8 cellular contexts compared by ENCODE assay signal in the genomic region with DNA sequence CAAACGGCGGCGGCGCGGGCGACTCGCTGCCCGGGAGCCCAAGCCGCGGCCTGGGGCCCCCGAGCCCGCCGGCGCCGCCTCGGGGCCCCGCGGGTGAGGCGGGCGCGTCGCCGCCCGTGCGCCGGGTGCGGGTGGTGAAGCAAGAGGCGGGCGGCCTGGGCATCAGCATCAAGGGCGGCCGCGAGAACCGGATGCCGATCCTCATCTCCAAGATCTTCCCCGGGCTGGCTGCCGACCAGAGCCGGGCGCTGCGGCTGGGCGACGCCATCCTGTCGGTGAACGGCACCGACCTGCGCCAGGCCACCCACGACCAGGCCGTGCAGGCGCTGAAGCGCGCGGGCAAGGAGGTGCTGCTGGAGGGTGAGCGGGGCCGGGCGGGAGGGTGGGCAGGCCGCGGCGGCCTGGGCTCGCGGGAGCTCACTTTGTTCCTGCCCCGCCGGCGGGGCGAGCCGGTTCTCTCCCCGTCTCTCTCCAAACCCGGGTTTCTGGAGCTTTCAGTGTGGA.
DNase-seq lines count a peak whose midpoint lies in the region; ATAC-seq lines count a peak whose summit lies in the region.

No MANE protein-coding gene starts in this region.

- ATAC-seq in GM18519 (IDR thresholded peaks at IDR 0.05; ENCODE audit: low FRiP score, unreplicated experiment) (peak; percentile 31), HG03066 (IDR thresholded peaks at IDR 0.05; ENCODE audit: low read depth, unreplicated experiment) (peak; percentile 12)

- peak overlapping the region; percentile 46; the same call in 1 of the 2 replicates for H3K27ac ChIP-seq in ACC112 (ENCODE audit: low read depth, low read length)

- H3K4me3 ChIP-seq in ACC112 (ENCODE audit: low read depth, low read length), result peak overlapping the region; percentile 89
- H3K4me3 ChIP-seq in iPS-11a (ENCODE audit: low read depth, low read length), result peak overlapping the region; percentile 57
- peak overlapping the region; percentile 78 for H3K4me3 ChIP-seq in skeletal muscle cell (ENCODE audit: low read depth, low read length)

- peak overlapping the region; percentile 50 for H2AFZ ChIP-seq in ACC112 (ENCODE audit: low read length, unreplicated experiment)

- H3K27me3 ChIP-seq in ACC112 (ENCODE audit: insufficient read depth, low read length), result no peaks in the 10 kb centered on the region

- DNase-seq in T-helper 1 cell (peak; percentile 15 to 58 (median 25)), astrocyte of the hippocampus (ENCODE audit: low read depth, low spot score) (peak; percentile 74), skeletal muscle cell (ENCODE audit: low read depth) (no peak), Kasumi-1 (lab: John Stamatoyannopoulos, UW) (no peak)

- H3K36me3 ChIP-seq in ACC112 (ENCODE audit: insufficient read depth, low read length), result no peaks in the 10 kb centered on the region

- H3K4me1 ChIP-seq in ACC112 (ENCODE audit: control insufficient read depth, insufficient read depth, low read length, unreplicated experiment), result peaks cover 38% of the 10 kb centered on the region

- peaks cover 44% of the 10 kb centered on the region for H3K79me2 ChIP-seq in ACC112 (ENCODE audit: control insufficient read depth, insufficient read depth, low read length, unreplicated experiment)

Comparison
In these comparisons a context has a peak if more than half of its experiments do, and no peak if none do; other contexts are left out.
1. DNase-seq: peak in T-helper 1 cell (5 of 5) and astrocyte of the hippocampus (single experiment); none in skeletal muscle cell (single experiment) and Kasumi-1 (0 of 2).
2. Peak in every context shown above with its lines, with median percentiles within 50 percentile points of each other: H3K4me3 ChIP-seq.